In the genomic region with DNA sequence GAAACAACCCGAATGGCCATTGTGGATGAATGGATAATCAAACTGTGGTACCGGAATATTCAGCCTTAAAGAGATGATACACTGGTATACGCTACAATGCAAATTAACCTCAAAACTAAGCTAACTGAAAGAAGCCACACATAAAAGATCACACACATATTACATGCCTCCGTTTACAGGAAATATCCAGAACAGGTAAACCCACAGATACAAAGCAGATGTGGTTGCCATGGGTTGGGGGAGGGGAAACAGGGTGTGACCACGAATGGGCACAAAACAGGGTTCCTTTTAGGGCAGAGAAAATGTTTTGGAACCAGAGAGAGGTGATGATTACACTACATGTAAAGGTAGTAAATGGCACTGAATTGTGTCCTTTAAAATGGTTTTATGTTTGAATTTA, we compare ENCODE assay signal across 13 cellular contexts. TPM values are rescaled to one million over a fixed set of nuclear protein-coding genes. Genes with fewer than 3 reads are reported as not detected.
DNase-seq lines count a peak whose midpoint lies in the region; ATAC-seq and TF ChIP-seq lines count a peak whose summit lies in the region.
"Had no signal": no experiment of that assay in that cellular context is flagged by ENCODE, and none has a peak within 500 bp of the region (broad histone marks: within the 10 kb centered on the region; RNA-seq: fewer than 3 reads in every experiment).

No MANE protein-coding gene starts in this region.

- H3K36me3 ChIP-seq in DND-41 (ENCODE audit: insufficient read depth, low read length), result peaks cover 58% of the 10 kb centered on the region
- no peaks in the 10 kb centered on the region for H3K36me3 ChIP-seq in breast epithelium
- H3K36me3 ChIP-seq: right lobe of liver had no signal

- H3K4me3 ChIP-seq in DND-41 (ENCODE audit: low read depth in 1 of 2, low read length in 2 of 2) (no peak overlapping the region), breast epithelium (no peak overlapping the region)
- H3K4me3 ChIP-seq: right lobe of liver had no signal

- H3K27me3 ChIP-seq in DND-41 (ENCODE audit: insufficient read depth, low read length, poor library complexity) (no peaks in the 10 kb centered on the region), breast epithelium (no peaks in the 10 kb centered on the region)
- H3K27me3 ChIP-seq: right lobe of liver had no signal

- peak overlapping the region; percentile 4; the same call in 1 of the 2 replicates for H3K4me2 ChIP-seq in DND-41 (ENCODE audit: insufficient read depth, low read length)

- H3K27ac ChIP-seq in DND-41 (ENCODE audit: low read length) (peak overlapping the region; percentile 64), breast epithelium (peak overlapping the region; percentile 86 to 91)
- H3K27ac ChIP-seq: C4-2B, right lobe of liver had no signal

- intact Hi-C loops in breast epithelium (cut with DNase I; ENCODE audit: low total_unique reads), result no loop called here

- TF ChIP-seq POLR2A in breast epithelium (IDR thresholded peaks at IDR 0.05), result no peak

- ATAC-seq in DND-41 (ENCODE audit: insufficient read depth, low read depth) (peak; percentile 72), HG03039 (IDR thresholded peaks at IDR 0.05; ENCODE audit: unreplicated experiment) (no peak)

- H3K9ac ChIP-seq in DND-41 (ENCODE audit: low read depth, low read length), result no peak overlapping the region

- H3K79me2 ChIP-seq in DND-41 (ENCODE audit: insufficient read depth, low read length), result peaks cover 97% of the 10 kb centered on the region

- peaks cover 54% of the 10 kb centered on the region for H3K4me1 ChIP-seq in DND-41 (ENCODE audit: insufficient read depth, low read length)
- H3K4me1 ChIP-seq in breast epithelium, result peaks cover 0 to 26% of the 10 kb centered on the region in 2 donors
- H3K4me1 ChIP-seq: right lobe of liver had no signal

- no peak overlapping the region for H2AFZ ChIP-seq in DND-41 (ENCODE audit: low read depth, low read length)

- peaks cover 49% of the 10 kb centered on the region for H4K20me1 ChIP-seq in DND-41 (ENCODE audit: insufficient read depth, low read length)

- TF ChIP-seq CTCF in DND-41 (IDR thresholded peaks at IDR 0.05; ENCODE audit: borderline replicate concordance, extremely low read depth, low read length, poor library complexity, severe bottlenecking) (no peak), breast epithelium (IDR thresholded peaks at IDR 0.05) (no peak)

- DNase-seq in DND-41, result peak; percentile 66
- DNase-seq in activated CD4-positive, alpha-beta T cell treated with anti-CD3 and anti-CD28 coated beads, Interleukin-2, amount 50 U/mL, for 1 hour, result peak; percentile 76
- DNase-seq in breast epithelium (ENCODE audit: low spot score in 2 of 2), result no peak
- peak; percentile 50 for DNase-seq in stimulated activated CD4-positive, alpha-beta T cell treated with anti-CD3 and anti-CD28 coated beads, Interleukin-2, amount 100 ng/mL, for 24 hours
- DNase-seq in kidney tubule cell (ENCODE audit: low spot score), result no peak
- DNase-seq in NCI-H1930 (lab: John Stamatoyannopoulos, UW), result no peak
- DNase-seq in NK-92 (lab: John Stamatoyannopoulos, UW; ENCODE audit: unreplicated experiment), result no peak
- DNase-seq: mesendoderm; MM.1S; NK-92 treated with Interleukin-12 subunit alpha and Interleukin-12 subunit beta, amount 100 ng/mL, for 24 hours; right lobe of liver had no signal

- H3K9me3 ChIP-seq in DND-41 (ENCODE audit: insufficient read depth, low read length, severe bottlenecking) (no peaks in the 10 kb centered on the region), breast epithelium (no peaks in the 10 kb centered on the region)
- H3K9me3 ChIP-seq: right lobe of liver had no signal

RNA-seq across cellular contexts. Expression of a gene that starts 16.6 kb away (rescaled TPM):
- total RNA-seq in breast epithelium, result 100 to 1,000 TPM in 2 of 3 donors, 10 to 100 TPM in 1; 97.3 to 155 (median 115) TPM

RNA-seq across cellular contexts. Expression of a gene that starts 43.7 kb away (rescaled TPM):
- total RNA-seq in breast epithelium, result 10 to 100 TPM; 20.5 to 32.8 (median 22.9) TPM

Comparison
In these comparisons a context has a peak if more than half of its experiments do, and no peak if none do; other contexts are left out.
1. DNase-seq: peak in DND-41 (single experiment), activated CD4-positive, alpha-beta T cell treated with anti-CD3 and anti-CD28 coated beads, Interleukin-2, amount 50 U/mL, for 1 hour (single experiment) and stimulated activated CD4-positive, alpha-beta T cell treated with anti-CD3 and anti-CD28 coated beads, Interleukin-2, amount 100 ng/mL, for 24 hours (2 of 2); none in breast epithelium (0 of 2), kidney tubule cell (single experiment), NCI-H1930 (0 of 2) and NK-92 (single experiment).